In genomic region chr14:22865424-22866215, GRCh38 we compare ENCODE assay signal across 14 cellular contexts. TPM values are rescaled to one million over a fixed set of nuclear protein-coding genes. Genes with fewer than 3 reads are reported as not detected.
A peak's percentile ranks its signal among the peaks of the same experiment; 100 is the strongest.
DNase-seq lines count a peak whose midpoint lies in the region; ATAC-seq and TF ChIP-seq lines count a peak whose summit lies in the region.
"Had no signal": no experiment of that assay in that cellular context is flagged by ENCODE, and none has a peak within 500 bp of the region (broad histone marks: within the 10 kb centered on the region; RNA-seq: fewer than 3 reads in every experiment).

No MANE protein-coding gene starts in this region.

- H3K9me3 ChIP-seq in MG63 (no peaks in the 10 kb centered on the region), neural progenitor cell (ENCODE audit: low read depth) (no peaks in the 10 kb centered on the region)
- H3K9me3 ChIP-seq: suprapubic skin had no signal

- no peak for DNase-seq in GM12865 (ENCODE audit: low read depth)
- DNase-seq in MG63, result peak; percentile 46
- DNase-seq in cardiac fibroblast (ENCODE audit: low read depth in 2 of 2), result no peak
- peak; percentile 61 for DNase-seq in neural progenitor cell (ENCODE audit: low spot score)
- no peak for DNase-seq in G401 (ENCODE audit: low spot score)
- no peak for DNase-seq in stimulated activated effector memory CD8-positive, alpha-beta T cell treated with anti-CD3 and anti-CD28 coated beads, Interleukin-12 subunit alpha, Interleukin-12 subunit beta, amount 100 ng/mL, for 72 hours (ENCODE audit: low spot score in 2 of 2)
- DNase-seq in NCI-H526 treated with DMSO at 0.1 percent for 48 hours (lab: John Stamatoyannopoulos, UW), result no peak
- no peak for DNase-seq in hepatic stellate cell (ENCODE audit: low spot score)
- DNase-seq: NCI-H446 treated with DMSO at 0.1 percent for 48 hours had no signal

- H4K20me1 ChIP-seq in neural progenitor cell (ENCODE audit: low read depth), result no peaks in the 10 kb centered on the region

- H2AFZ ChIP-seq in neural progenitor cell (replicated peaks), result peak overlapping the region; percentile 29

- H3K9me3 Mint-ChIP-seq in neural progenitor cell, result peaks cover 2% of the 10 kb centered on the region
- H3K9me3 Mint-ChIP-seq in stimulated activated effector memory CD8-positive, alpha-beta T cell treated with anti-CD3 and anti-CD28 coated beads, Interleukin-12 subunit alpha, Interleukin-12 subunit beta, amount 100 ng/mL, for 72 hours, result no peaks in the 10 kb centered on the region
- H3K9me3 Mint-ChIP-seq: natural killer cell treated with Interleukin-12 subunit alpha and Interleukin-12 subunit beta and Interleukin-15 and Interleukin-18, amount 100 ng/mL, for 72 hours had no signal

- H3K79me2 ChIP-seq in neural progenitor cell (ENCODE audit: low read depth), result no peaks in the 10 kb centered on the region

- in situ Hi-C loops in G401 (cut with HindIII; ENCODE audit: low sequenced_read_pairs), result no loop called here

- no peaks in the 10 kb centered on the region for H3K36me3 ChIP-seq in MG63
- H3K36me3 ChIP-seq in neural progenitor cell, result no peaks in the 10 kb centered on the region
- H3K36me3 ChIP-seq: suprapubic skin had no signal

- no peak overlapping the region for H3K4me3 Mint-ChIP-seq in neural progenitor cell
- H3K4me3 Mint-ChIP-seq in stimulated activated effector memory CD8-positive, alpha-beta T cell treated with anti-CD3 and anti-CD28 coated beads, Interleukin-12 subunit alpha, Interleukin-12 subunit beta, amount 100 ng/mL, for 72 hours, result no peak overlapping the region
- H3K4me3 Mint-ChIP-seq: natural killer cell treated with Interleukin-12 subunit alpha and Interleukin-12 subunit beta and Interleukin-15 and Interleukin-18, amount 100 ng/mL, for 72 hours had no signal

- peaks cover 2% of the 10 kb centered on the region for H3K4me1 ChIP-seq in neural progenitor cell

- TF ChIP-seq CTCF in GM12865 (IDR thresholded peaks at IDR 0.05; ENCODE audit: insufficient read depth, low read depth, low read length, missing control alignments) (peak; percentile 25), cardiac fibroblast (IDR thresholded peaks at IDR 0.05; ENCODE audit: low read depth, low read length) (peak; percentile 41), neural progenitor cell (IDR thresholded peaks at IDR 0.05) (peak; percentile 59)

- no peak overlapping the region for H3K9ac ChIP-seq in neural progenitor cell

- H3K4me3 ChIP-seq in GM12865 (ENCODE audit: low read depth, low read length) (no peak overlapping the region), MG63 (no peak overlapping the region), cardiac fibroblast (replicated peaks in 1 of 2; ENCODE audit: low read depth in 2 of 2, low read length in 2 of 2) (no peak overlapping the region), neural progenitor cell (no peak overlapping the region)
- H3K4me3 ChIP-seq: suprapubic skin had no signal

- peak overlapping the region; percentile 22 for H3K27ac Mint-ChIP-seq in neural progenitor cell
- H3K27ac Mint-ChIP-seq in stimulated activated effector memory CD8-positive, alpha-beta T cell treated with anti-CD3 and anti-CD28 coated beads, Interleukin-12 subunit alpha, Interleukin-12 subunit beta, amount 100 ng/mL, for 72 hours, result no peak overlapping the region
- H3K27ac Mint-ChIP-seq: activated T-helper 2 cell treated with anti-CD3 and anti-CD28 coated beads, Interferon-gamma antibody, Interleukin-2, Interleukin-4, amounts not matched to agents 10 μg/mL and 5 μg/mL and 100 μg/mL, durations not matched to agents 14 hours and 24 hours and 36 hours; IgD-negative memory B cell; natural killer cell treated with Interleukin-12 subunit alpha and Interleukin-12 subunit beta and Interleukin-15 and Interleukin-18, amount 100 ng/mL, for 72 hours had no signal

- ATAC-seq in stimulated activated effector memory CD8-positive, alpha-beta T cell treated with anti-CD3 and anti-CD28 coated beads, Interleukin-12 subunit alpha, Interleukin-12 subunit beta, amount 100 ng/mL, for 72 hours, result no peak
- ATAC-seq: natural killer cell treated with Interleukin-12 subunit alpha and Interleukin-12 subunit beta and Interleukin-15 and Interleukin-18, amount 100 ng/mL, for 72 hours had no signal

- H3K27me3 ChIP-seq in MG63 (no peaks in the 10 kb centered on the region), neural progenitor cell (no peaks in the 10 kb centered on the region)
- H3K27me3 ChIP-seq: suprapubic skin had no signal

- no peaks in the 10 kb centered on the region for H3K36me3 Mint-ChIP-seq in neural progenitor cell
- H3K36me3 Mint-ChIP-seq in stimulated activated effector memory CD8-positive, alpha-beta T cell treated with anti-CD3 and anti-CD28 coated beads, Interleukin-12 subunit alpha, Interleukin-12 subunit beta, amount 100 ng/mL, for 72 hours, result no peaks in the 10 kb centered on the region
- H3K36me3 Mint-ChIP-seq: IgD-negative memory B cell had no signal

- peaks cover 6% of the 10 kb centered on the region for H3K4me1 Mint-ChIP-seq in neural progenitor cell
- H3K4me1 Mint-ChIP-seq in stimulated activated effector memory CD8-positive, alpha-beta T cell treated with anti-CD3 and anti-CD28 coated beads, Interleukin-12 subunit alpha, Interleukin-12 subunit beta, amount 100 ng/mL, for 72 hours, result peaks cover 6% of the 10 kb centered on the region

- no peak overlapping the region for H3K27ac ChIP-seq in neural progenitor cell
- H3K27ac ChIP-seq: suprapubic skin had no signal

- peaks cover 3% of the 10 kb centered on the region for H3K27me3 Mint-ChIP-seq in neural progenitor cell (ENCODE audit: insufficient read depth, low read depth)
- H3K27me3 Mint-ChIP-seq: IgD-negative memory B cell had no signal

- H3F3A ChIP-seq in neural progenitor cell (ENCODE audit: low read depth), result peaks cover 5% of the 10 kb centered on the region

- H3K4me2 ChIP-seq in neural progenitor cell, result no peak overlapping the region

RNA-seq across cellular contexts. Expression of gene LRP10, which starts 5.9 kb away (rescaled TPM):
- total RNA-seq in MG63 (2014; rRNA removed; shearing (Covaris generic); ENCODE audit: low replicate concordance), result 6.4 and 21.9 TPM in 2 replicates
- total RNA-seq in neural progenitor cell (ENCODE audit: low replicate concordance), result 0.92 and 4.2 TPM in 2 replicates
- 37.1 and 41.5 TPM in 2 replicates for total RNA-seq in G401 (2014; rRNA removed; shearing (Covaris generic))

RNA-seq across cellular contexts. Expression of gene REM2, which starts 17.4 kb away (rescaled TPM):
- not detected in 2 replicates for total RNA-seq in MG63 (2014; rRNA removed; shearing (Covaris generic); ENCODE audit: low replicate concordance)
- total RNA-seq in neural progenitor cell (ENCODE audit: low replicate concordance), result 1.7 and 3.3 TPM in 2 replicates
- not detected in 2 replicates for total RNA-seq in G401 (2014; rRNA removed; shearing (Covaris generic))
- total RNA-seq: dermis microvascular lymphatic vessel endothelial cell had no signal

RNA-seq across cellular contexts. Expression of gene MMP14, which starts 29.2 kb away (rescaled TPM):
- 85.2 and 124 TPM in 2 replicates for total RNA-seq in MG63 (2014; rRNA removed; shearing (Covaris generic); ENCODE audit: low replicate concordance)
- 15.1 and 25.2 TPM in 2 replicates for total RNA-seq in neural progenitor cell (ENCODE audit: low replicate concordance)
- 294 and 298 TPM in 2 replicates for total RNA-seq in G401 (2014; rRNA removed; shearing (Covaris generic))

RNA-seq across cellular contexts. Expression of gene MRPL52, which starts 35.9 kb away (rescaled TPM):
- 22.1 and 92.8 TPM in 2 replicates for total RNA-seq in MG63 (2014; rRNA removed; shearing (Covaris generic); ENCODE audit: low replicate concordance)
- 28.1 and 71.5 TPM in 2 replicates for total RNA-seq in neural progenitor cell (ENCODE audit: low replicate concordance)
- 77.9 and 133 TPM in 2 replicates for total RNA-seq in G401 (2014; rRNA removed; shearing (Covaris generic))

RNA-seq across cellular contexts. Expression of gene SLC7A7, which starts 50.4 kb away (rescaled TPM):
- total RNA-seq in MG63 (2014; rRNA removed; shearing (Covaris generic); ENCODE audit: low replicate concordance), result 4.0 TPM in 1 of 2 replicates, not detected in the other
- 2.8 and 5.6 TPM in 2 replicates for total RNA-seq in neural progenitor cell (ENCODE audit: low replicate concordance)
- total RNA-seq in G401 (2014; rRNA removed; shearing (Covaris generic)), result 27.3 and 28.1 TPM in 2 replicates
- total RNA-seq: activated T-helper 2 cell treated with anti-CD3 and anti-CD28 coated beads, Interferon-gamma antibody, Interleukin-2, Interleukin-4, amounts not matched to agents 10 μg/mL and 5 μg/mL and 100 μg/mL, durations not matched to agents 14 hours and 24 hours and 36 hours had no signal

Comparison
In these comparisons a context has a peak if more than half of its experiments do, and no peak if none do; other contexts are left out.
1. DNase-seq: peak in MG63 (single experiment) and neural progenitor cell (single experiment); none in GM12865 (single experiment), cardiac fibroblast (0 of 2), G401 (single experiment), stimulated activated effector memory CD8-positive, alpha-beta T cell treated with anti-CD3 and anti-CD28 coated beads, Interleukin-12 subunit alpha, Interleukin-12 subunit beta, amount 100 ng/mL, for 72 hours (0 of 2), NCI-H526 treated with DMSO at 0.1 percent for 48 hours (single experiment) and hepatic stellate cell (single experiment).
2. Peak in every context shown above with its lines, with median percentiles within 50 percentile points of each other: CTCF ChIP-seq.